8 cellular contexts compared by ENCODE assay signal in the genomic region with DNA sequence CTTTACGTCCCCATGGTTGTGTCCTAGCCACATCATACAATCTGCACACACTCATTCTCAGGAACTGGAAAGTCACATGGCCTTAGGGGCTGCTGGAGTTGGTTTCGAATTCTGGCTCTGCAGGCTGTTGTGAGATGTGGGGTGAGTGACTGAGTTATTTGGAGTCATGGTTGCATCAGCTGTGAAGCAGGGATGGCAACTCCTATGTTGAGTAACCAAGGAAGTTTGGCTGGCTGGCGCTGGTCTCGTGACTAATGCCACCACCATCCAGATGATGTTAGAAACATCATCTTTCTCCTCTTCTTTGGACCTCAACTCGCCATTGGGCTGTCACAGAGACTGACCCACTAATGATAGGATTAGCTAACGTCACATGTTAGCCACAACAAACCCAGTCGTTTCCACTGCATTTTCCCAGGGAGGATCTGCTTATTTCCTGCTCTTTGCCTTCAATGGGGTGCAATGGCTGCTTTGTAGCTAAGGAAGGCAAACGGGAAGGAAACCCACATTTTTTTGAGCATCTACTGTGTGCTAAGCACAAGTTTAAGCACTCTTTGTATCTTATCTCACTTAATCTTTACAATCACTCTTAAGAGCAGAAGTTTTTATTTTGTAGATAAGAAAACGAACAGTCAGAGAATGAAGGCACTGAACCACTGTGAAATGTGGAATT.
DNase-seq lines count a peak whose midpoint lies in the region; ATAC-seq and TF ChIP-seq lines count a peak whose summit lies in the region.

No MANE protein-coding gene starts in this region.

- in situ Hi-C loops in SK-MEL-5 (cut with HindIII; ENCODE audit: low pct_unique_long_range_greater_than_20kb, low sequenced_read_pairs): no loop called here

- peaks cover 23% of the 10 kb centered on the region for H3K36me3 ChIP-seq in upper lobe of right lung

- H3K27me3 ChIP-seq in upper lobe of right lung: no peaks in the 10 kb centered on the region

- H3K36me3 Mint-ChIP-seq in effector memory CD8-positive, alpha-beta T cell (ENCODE audit: insufficient read depth): no peaks in the 10 kb centered on the region

- no peaks in the 10 kb centered on the region for H3K9me3 Mint-ChIP-seq in effector memory CD8-positive, alpha-beta T cell

- no peak overlapping the region for H3K4me3 Mint-ChIP-seq in effector memory CD8-positive, alpha-beta T cell

- H3K27me3 Mint-ChIP-seq in effector memory CD8-positive, alpha-beta T cell: peaks cover 10 to 21% of the 10 kb centered on the region in 2 donors

- no peaks in the 10 kb centered on the region for H3K9me3 ChIP-seq in upper lobe of right lung

- no peaks in the 10 kb centered on the region for H3K4me1 ChIP-seq in upper lobe of right lung

- TF ChIP-seq CTCF in upper lobe of right lung (IDR thresholded peaks at IDR 0.05): no peak

- H3K27ac ChIP-seq in upper lobe of right lung: no peak overlapping the region

- DNase-seq in left ventricle myocardium superior: no peak
- no peak for DNase-seq in Right ventricle myocardium inferior (ENCODE audit: missing footprints)
- DNase-seq in SK-MEL-5 (ENCODE audit: low read depth, low spot score): peak; percentile 57
- DNase-seq in fibroblast of peridontal ligament (ENCODE audit: extremely low read depth): peak; percentile 99
- no peak for DNase-seq in upper lobe of right lung
- no peak for DNase-seq in DMS114 treated with DMSO at 0.1 percent for 48 hours (lab: John Stamatoyannopoulos, UW; ENCODE audit: unreplicated experiment)
- DNase-seq in globus pallidus (ENCODE audit: low spot score): no peak
- no peak for DNase-seq in effector memory CD8-positive, alpha-beta T cell

- H3K4me1 Mint-ChIP-seq in effector memory CD8-positive, alpha-beta T cell (ENCODE audit: low read depth in 2 of 2): peaks cover 0 to 5% of the 10 kb centered on the region in 2 donors

- no peak overlapping the region for H3K27ac Mint-ChIP-seq in effector memory CD8-positive, alpha-beta T cell

- ATAC-seq in left ventricle myocardium superior (peak; percentile 40), Right ventricle myocardium inferior (no peak), upper lobe of right lung (peak; percentile 81)
- no peak for ATAC-seq in effector memory CD8-positive, alpha-beta T cell (replicated peaks)

- intact Hi-C loops in left ventricle myocardium superior (cut with micrococcal nuclease) (no loop called here), Right ventricle myocardium inferior (cut with DNase I) (no loop called here), upper lobe of right lung (cut with DNase I) (no loop called here)

- no peak overlapping the region for H3K4me3 ChIP-seq in upper lobe of right lung

Comparison
In these comparisons a context has a peak if more than half of its experiments do, and no peak if none do; other contexts are left out.
1. ATAC-seq: peak in left ventricle myocardium superior (single experiment) and upper lobe of right lung (single experiment); none in Right ventricle myocardium inferior (single experiment) and effector memory CD8-positive, alpha-beta T cell (single experiment).
2. DNase-seq: peak in SK-MEL-5 (single experiment) and fibroblast of peridontal ligament (single experiment); none in left ventricle myocardium superior (single experiment), Right ventricle myocardium inferior (single experiment), upper lobe of right lung (single experiment), DMS114 treated with DMSO at 0.1 percent for 48 hours (single experiment), globus pallidus (single experiment) and effector memory CD8-positive, alpha-beta T cell (0 of 3).